In the genomic region with DNA sequence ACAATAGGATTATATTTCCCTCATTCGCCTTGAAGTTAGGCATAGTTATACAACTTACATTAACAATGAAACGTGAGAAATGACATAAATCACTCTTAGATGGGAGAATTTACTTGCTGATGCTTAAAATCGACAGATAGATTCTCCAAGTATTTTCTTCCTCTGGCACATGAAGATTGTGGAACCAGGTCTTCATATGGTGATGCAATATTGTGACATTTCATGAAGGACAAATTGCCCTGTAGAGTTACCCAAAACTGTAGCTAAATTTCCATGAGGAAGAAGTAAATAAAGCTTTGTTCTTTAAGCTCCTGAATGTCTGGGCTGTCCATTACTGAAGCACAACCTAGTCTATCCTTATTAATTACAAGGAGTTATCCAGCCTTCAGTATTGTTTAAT, we compare ENCODE assay signal across 22 cellular contexts.
"Had no signal": no experiment of that assay in that cellular context is flagged by ENCODE, and none has a peak within 500 bp of the region (broad histone marks: within the 10 kb centered on the region; RNA-seq: fewer than 3 reads in every experiment).

No MANE protein-coding gene starts in this region.

- DNase-seq: colonic mucosa; effector CD4-positive, alpha-beta T cell; endodermal cell; foreskin melanocyte; head of caudate nucleus; hippocampal formation; left colon; left ventricle myocardium superior; mesendoderm; naive B cell; occipital lobe; pancreas; right cardiac atrium; stimulated activated CD4-positive, alpha-beta T cell treated with anti-CD3 and anti-CD28 coated beads, Interleukin-2, amount 100 ng/mL, for 48 hours; stimulated activated CD8-positive, alpha-beta memory T cell treated with anti-CD3 and anti-CD28 coated beads, Interleukin-4, amount 100 ng/mL, for 48 hours; stimulated activated naive CD8-positive, alpha-beta T cell treated with anti-CD3 and anti-CD28 coated beads, Interleukin-15, amount 100 ng/mL, for 72 hours; testis; upper lobe of right lung had no signal

- H3K4me1 ChIP-seq: colonic mucosa, testis, tibial nerve, upper lobe of right lung had no signal

- H3K9me3 ChIP-seq: colonic mucosa, pancreas, testis, tibial nerve, upper lobe of right lung had no signal

- FAIRE-seq: endothelial cell of umbilical vein, pancreas had no signal

- ATAC-seq: left colon; left ventricle myocardium superior; pancreas; right cardiac atrium; stimulated activated effector memory CD8-positive, alpha-beta T cell treated with anti-CD3 and anti-CD28 coated beads, Interleukin-12 subunit alpha, Interleukin-12 subunit beta, amount 100 ng/mL, for 72 hours; stimulated activated naive CD8-positive, alpha-beta T cell treated with anti-CD3 and anti-CD28 coated beads, Interleukin-15, amount 100 ng/mL, for 72 hours; upper lobe of right lung had no signal

- H3K27me3 ChIP-seq: colonic mucosa, pancreas, testis, tibial nerve, upper lobe of right lung had no signal

- H3K27ac ChIP-seq: colonic mucosa, pancreas, testis, tibial nerve, upper lobe of right lung had no signal

- H3K36me3 ChIP-seq: colonic mucosa, pancreas, tibial nerve, upper lobe of right lung had no signal

- H3K4me3 ChIP-seq: colonic mucosa, pancreas, smooth muscle cell, testis, tibial nerve, upper lobe of right lung had no signal

- H3K4me2 ChIP-seq: smooth muscle cell had no signal
